38 cellular contexts compared by ENCODE assay signal in the genomic region with DNA sequence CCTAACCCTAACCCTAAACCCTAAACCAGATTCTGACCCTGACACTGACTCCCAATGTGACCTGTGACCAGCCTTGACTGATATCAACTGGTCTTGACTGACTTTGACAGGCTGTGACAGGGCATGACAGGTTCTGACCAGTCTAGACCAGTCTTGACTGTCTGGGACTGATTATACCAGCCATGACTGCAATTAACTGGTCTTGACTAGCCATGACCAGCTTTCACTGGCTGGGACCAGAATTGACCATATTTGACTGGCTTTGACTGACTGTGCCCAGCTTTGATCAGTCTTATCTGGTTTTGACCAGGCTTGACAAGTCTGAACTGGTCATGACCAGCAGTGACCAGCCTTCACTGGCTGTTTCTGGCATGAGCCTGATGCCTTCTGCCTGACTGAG.
"Had no signal": no experiment of that assay in that cellular context is flagged by ENCODE, and none has a peak within 500 bp of the region (broad histone marks: within the 10 kb centered on the region; RNA-seq: fewer than 3 reads in every experiment).

No MANE protein-coding gene starts in this region.

- H3K27me3 Mint-ChIP-seq: activated CD4-positive, alpha-beta T cell treated with anti-CD3 and anti-CD28 coated beads for 36 hours; activated CD4-positive, alpha-beta T cell treated with anti-CD3 and anti-CD28 coated beads, Interleukin-2, amount 10 ng/mL, durations not matched to agents 24 days and 14 days; activated CD8-positive, alpha-beta memory T cell treated with anti-CD3 and anti-CD28 coated beads, Interleukin-2, amount 10 ng/mL, durations not matched to agents 7 days and 5 days; activated naive CD4-positive, alpha-beta T cell treated with anti-CD3 and anti-CD28 coated beads, Interleukin-2, amount 50 U/mL, for 24 hours; activated naive CD8-positive, alpha-beta T cell treated with anti-CD3 and anti-CD28 coated beads for 36 hours; activated naive CD8-positive, alpha-beta T cell treated with anti-CD3 and anti-CD28 coated beads, Interleukin-2, amount 50 U/mL, for 24 hours; central memory CD8-positive, alpha-beta T cell; dendritic cell treated with granulocyte-macrophage colony-stimulating factor and Interleukin-4, amounts not matched to agents 40 ng/mL and 50 ng/mL, for 4 days; T-helper 17 cell had no signal

- H3K4me3 Mint-ChIP-seq: activated CD4-positive, alpha-beta memory T cell treated with anti-CD3 and anti-CD28 coated beads for 36 hours; activated CD4-positive, alpha-beta T cell treated with anti-CD3 and anti-CD28 coated beads for 36 hours; activated CD4-positive, alpha-beta T cell treated with anti-CD3 and anti-CD28 coated beads, Interleukin-2, amount 10 ng/mL, durations not matched to agents 24 days and 14 days; activated CD8-positive, alpha-beta memory T cell treated with anti-CD3 and anti-CD28 coated beads, Interleukin-2, amount 10 ng/mL, durations not matched to agents 7 days and 5 days; activated CD8-positive, alpha-beta T cell treated with anti-CD3 and anti-CD28 coated beads, Interleukin-2, amount 10 ng/mL, durations not matched to agents 7 days and 5 days; activated naive CD4-positive, alpha-beta T cell treated with anti-CD3 and anti-CD28 coated beads for 36 hours; activated naive CD4-positive, alpha-beta T cell treated with anti-CD3 and anti-CD28 coated beads, Interleukin-2, amount 50 U/mL, for 24 hours; activated naive CD8-positive, alpha-beta T cell treated with anti-CD3 and anti-CD28 coated beads for 36 hours; activated naive CD8-positive, alpha-beta T cell treated with anti-CD3 and anti-CD28 coated beads, Interleukin-2, amount 50 U/mL, for 24 hours; activated T-helper 1 cell treated with anti-CD3 and anti-CD28 coated beads, Interleukin-12 subunit alpha, Interleukin-12 subunit beta, Interleukin-2, Interleukin-4 antibody, amounts not matched to agents 30 ng/mL and 10 ng/mL and 1 ng/mL, durations not matched to agents 14 hours and 24 hours and 36 hours; brain; central memory CD8-positive, alpha-beta T cell; dendritic cell treated with granulocyte-macrophage colony-stimulating factor and Interleukin-4, amounts not matched to agents 40 ng/mL and 50 ng/mL, for 4 days; endodermal cell; T-helper 17 cell; T-helper 2 cell treated with Interferon-gamma antibody and Interleukin-4, amounts not matched to agents 5 μg/mL and 100 μg/mL, for 36 hours had no signal

- H3K27ac ChIP-seq: adrenal gland, breast epithelium, coronary artery, dorsolateral prefrontal cortex, esophagus muscularis mucosa, foreskin keratinocyte, gastrocnemius medialis, heart right ventricle, WERI-Rb-1 had no signal

- H3K4me1 ChIP-seq: adrenal gland, breast epithelium, esophagus muscularis mucosa, foreskin keratinocyte, gastrocnemius medialis, heart right ventricle had no signal

- H3K4me3 ChIP-seq: adrenal gland, breast epithelium, coronary artery, dorsolateral prefrontal cortex, esophagus muscularis mucosa, gastrocnemius medialis, heart right ventricle had no signal

- H3K9me3 ChIP-seq: adrenal gland, breast epithelium, esophagus muscularis mucosa, gastrocnemius medialis, heart right ventricle had no signal

- DNase-seq: activated CD4-positive, alpha-beta memory T cell treated with anti-CD3 and anti-CD28 coated beads for 36 hours; activated CD4-positive, alpha-beta T cell treated with anti-CD3 and anti-CD28 coated beads for 36 hours; activated CD4-positive, alpha-beta T cell treated with anti-CD3 and anti-CD28 coated beads, Interleukin-2, amount 10 ng/mL, durations not matched to agents 24 days and 14 days; activated CD4-positive, CD25-positive, alpha-beta regulatory T cell; activated CD4-positive, CD25-positive, alpha-beta regulatory T cell treated with anti-CD3 and anti-CD28 coated beads, Interleukin-2, amount 50 U/mL, for 72 hours; activated CD8-positive, alpha-beta memory T cell treated with anti-CD3 and anti-CD28 coated beads, Interleukin-2, amount 10 ng/mL, durations not matched to agents 7 days and 5 days; activated CD8-positive, alpha-beta memory T cell treated with anti-CD3 and anti-CD28 coated beads, Interleukin-2, amount 50 U/mL, for 4 hours; activated CD8-positive, alpha-beta T cell treated with anti-CD3 and anti-CD28 coated beads, Interleukin-2, amount 10 ng/mL, durations not matched to agents 7 days and 5 days; activated effector memory CD4-positive, alpha-beta T cell treated with anti-CD3 and anti-CD28 coated beads, Interleukin-2, amount 50 U/mL, for 16 hours; activated naive CD4-positive, alpha-beta T cell treated with anti-CD3 and anti-CD28 coated beads for 36 hours; activated naive CD8-positive, alpha-beta T cell treated with anti-CD3 and anti-CD28 coated beads for 36 hours; activated naive CD8-positive, alpha-beta T cell treated with anti-CD3 and anti-CD28 coated beads, Interleukin-2, amount 50 U/mL, for 24 hours; activated T-cell treated with anti-CD3 and anti-CD28 coated beads, Interleukin-2, amount 50 U/mL, for 1 hour; activated T-cell treated with anti-CD3 and anti-CD28 coated beads, Interleukin-2, amount 50 U/mL, for 48 hours; adrenal gland; amygdala; aorta; dorsolateral prefrontal cortex; effector memory CD4-positive, alpha-beta T cell; endodermal cell; erythroblast; foreskin keratinocyte; gastrocnemius medialis; heart right ventricle; T-helper 1 cell; T-helper 17 cell; T1000; WERI-Rb-1 had no signal

- H3K36me3 ChIP-seq: adrenal gland, breast epithelium, esophagus muscularis mucosa, gastrocnemius medialis, heart right ventricle, WERI-Rb-1 had no signal

- ATAC-seq: activated CD4-positive, alpha-beta T cell treated with anti-CD3 and anti-CD28 coated beads for 36 hours; activated CD8-positive, alpha-beta memory T cell treated with anti-CD3 and anti-CD28 coated beads, Interleukin-2, amount 10 ng/mL, durations not matched to agents 7 days and 5 days; activated CD8-positive, alpha-beta T cell treated with anti-CD3 and anti-CD28 coated beads, Interleukin-2, amount 10 ng/mL, durations not matched to agents 7 days and 5 days; activated naive CD8-positive, alpha-beta T cell treated with anti-CD3 and anti-CD28 coated beads, Interleukin-2, amount 50 U/mL, for 24 hours; foreskin keratinocyte; gastrocnemius medialis; heart right ventricle; T-helper 17 cell had no signal

- H3K9me3 Mint-ChIP-seq: activated CD4-positive, alpha-beta memory T cell treated with anti-CD3 and anti-CD28 coated beads for 36 hours; activated CD4-positive, alpha-beta T cell treated with anti-CD3 and anti-CD28 coated beads, Interleukin-2, amount 10 ng/mL, durations not matched to agents 24 days and 14 days; activated naive CD4-positive, alpha-beta T cell treated with anti-CD3 and anti-CD28 coated beads for 36 hours; activated naive CD4-positive, alpha-beta T cell treated with anti-CD3 and anti-CD28 coated beads, Interleukin-2, amount 50 U/mL, for 24 hours; activated naive CD8-positive, alpha-beta T cell treated with anti-CD3 and anti-CD28 coated beads for 36 hours; activated naive CD8-positive, alpha-beta T cell treated with anti-CD3 and anti-CD28 coated beads, Interleukin-2, amount 50 U/mL, for 24 hours; activated T-helper 1 cell treated with anti-CD3 and anti-CD28 coated beads, Interleukin-12 subunit alpha, Interleukin-12 subunit beta, Interleukin-2, Interleukin-4 antibody, amounts not matched to agents 30 ng/mL and 10 ng/mL and 1 ng/mL, durations not matched to agents 14 hours and 24 hours and 36 hours; activated T-helper 2 cell treated with anti-CD3 and anti-CD28 coated beads, Interferon-gamma antibody, Interleukin-2, Interleukin-4, amounts not matched to agents 10 μg/mL and 5 μg/mL and 100 μg/mL, durations not matched to agents 14 hours and 24 hours and 36 hours; central memory CD8-positive, alpha-beta T cell; dendritic cell treated with granulocyte-macrophage colony-stimulating factor and Interleukin-4, amounts not matched to agents 40 ng/mL and 50 ng/mL, for 4 days; T-helper 2 cell treated with Interferon-gamma antibody and Interleukin-4, amounts not matched to agents 5 μg/mL and 100 μg/mL, for 36 hours had no signal

- H3K4me1 Mint-ChIP-seq: activated CD4-positive, alpha-beta T cell treated with anti-CD3 and anti-CD28 coated beads for 36 hours; activated CD4-positive, alpha-beta T cell treated with anti-CD3 and anti-CD28 coated beads, Interleukin-2, amount 10 ng/mL, durations not matched to agents 24 days and 14 days; activated CD8-positive, alpha-beta memory T cell treated with anti-CD3 and anti-CD28 coated beads, Interleukin-2, amount 10 ng/mL, durations not matched to agents 7 days and 5 days; activated naive CD4-positive, alpha-beta T cell treated with anti-CD3 and anti-CD28 coated beads, Interleukin-2, amount 50 U/mL, for 24 hours; activated naive CD8-positive, alpha-beta T cell treated with anti-CD3 and anti-CD28 coated beads for 36 hours; activated naive CD8-positive, alpha-beta T cell treated with anti-CD3 and anti-CD28 coated beads, Interleukin-2, amount 50 U/mL, for 24 hours; central memory CD8-positive, alpha-beta T cell; endodermal cell; T-helper 17 cell had no signal

- H3K36me3 Mint-ChIP-seq: activated CD4-positive, alpha-beta memory T cell treated with anti-CD3 and anti-CD28 coated beads for 36 hours; activated CD8-positive, alpha-beta memory T cell treated with anti-CD3 and anti-CD28 coated beads, Interleukin-2, amount 10 ng/mL, durations not matched to agents 7 days and 5 days; activated naive CD4-positive, alpha-beta T cell treated with anti-CD3 and anti-CD28 coated beads, Interleukin-2, amount 50 U/mL, for 24 hours; activated naive CD8-positive, alpha-beta T cell treated with anti-CD3 and anti-CD28 coated beads for 36 hours; brain had no signal

- H3K27ac Mint-ChIP-seq: activated CD4-positive, alpha-beta memory T cell treated with anti-CD3 and anti-CD28 coated beads for 36 hours; activated CD4-positive, alpha-beta T cell treated with anti-CD3 and anti-CD28 coated beads for 36 hours; activated CD4-positive, alpha-beta T cell treated with anti-CD3 and anti-CD28 coated beads, Interleukin-2, amount 10 ng/mL, durations not matched to agents 24 days and 14 days; activated CD8-positive, alpha-beta memory T cell treated with anti-CD3 and anti-CD28 coated beads, Interleukin-2, amount 10 ng/mL, durations not matched to agents 7 days and 5 days; activated CD8-positive, alpha-beta T cell treated with anti-CD3 and anti-CD28 coated beads, Interleukin-2, amount 10 ng/mL, durations not matched to agents 7 days and 5 days; activated naive CD4-positive, alpha-beta T cell treated with anti-CD3 and anti-CD28 coated beads for 36 hours; activated naive CD4-positive, alpha-beta T cell treated with anti-CD3 and anti-CD28 coated beads, Interleukin-2, amount 50 U/mL, for 24 hours; activated naive CD8-positive, alpha-beta T cell treated with anti-CD3 and anti-CD28 coated beads for 36 hours; activated naive CD8-positive, alpha-beta T cell treated with anti-CD3 and anti-CD28 coated beads, Interleukin-2, amount 50 U/mL, for 24 hours; activated T-helper 1 cell treated with anti-CD3 and anti-CD28 coated beads, Interleukin-12 subunit alpha, Interleukin-12 subunit beta, Interleukin-2, Interleukin-4 antibody, amounts not matched to agents 30 ng/mL and 10 ng/mL and 1 ng/mL, durations not matched to agents 14 hours and 24 hours and 36 hours; activated T-helper 2 cell treated with anti-CD3 and anti-CD28 coated beads, Interferon-gamma antibody, Interleukin-2, Interleukin-4, amounts not matched to agents 10 μg/mL and 5 μg/mL and 100 μg/mL, durations not matched to agents 14 hours and 24 hours and 36 hours; brain; dendritic cell treated with granulocyte-macrophage colony-stimulating factor and Interleukin-4, amounts not matched to agents 40 ng/mL and 50 ng/mL, for 4 days; endodermal cell; T-helper 17 cell; T-helper 2 cell treated with Interferon-gamma antibody and Interleukin-4, amounts not matched to agents 5 μg/mL and 100 μg/mL, for 36 hours had no signal

- H3K27me3 ChIP-seq: esophagus muscularis mucosa, foreskin keratinocyte, gastrocnemius medialis had no signal
